In genomic region chr17:63827801-63828221, GRCh38 we compare ENCODE assay signal across 9 cellular contexts. TPM values are rescaled to one million over a fixed set of nuclear protein-coding genes. Genes with fewer than 3 reads are reported as not detected.
A peak's percentile ranks its signal among the peaks of the same experiment; 100 is the strongest.
DNase-seq lines count a peak whose midpoint lies in the region; ATAC-seq, FAIRE-seq and TF ChIP-seq lines count a peak whose summit lies in the region.
"Had no signal": no experiment of that assay in that cellular context is flagged by ENCODE, and none has a peak within 500 bp of the region (broad histone marks: within the 10 kb centered on the region; RNA-seq: fewer than 3 reads in every experiment).

No MANE protein-coding gene starts in this region.

- H3K79me1 ChIP-seq in mesenchymal stem cell (replicated peaks; ENCODE audit: low read length, poor library complexity, severe bottlenecking) = peaks cover 35% of the 10 kb centered on the region

- POLR2A ChIA-PET in K562 (lab: Yijun Ruan, JAX) = interaction anchor here (0.7 to 4.6 kb wide), 7 partner anchors 10 to 631 kb away, joined by 3 to 66 read pairs (median 9); partner anchors contain the start of genes CCDC47, DDX42 and SMARCD2

- no peak for TF ChIP-seq EP300 in K562 (IDR thresholded peaks at IDR 0.05; ENCODE audit: low read length)

- TF ChIP-seq POLR2A in heart left ventricle (IDR thresholded peaks at IDR 0.05) (no peak), K562 (conservative IDR thresholded peaks at IDR 0.05) (no peak), uterus (IDR thresholded peaks at IDR 0.05) (no peak)

- CTCF ChIA-PET in K562 (lab: Yijun Ruan, JAX; ENCODE audit: low intra/inter-chr PET ratio) = no interaction called here

- no peak overlapping the region for H2BK120ac ChIP-seq in mesenchymal stem cell (ENCODE audit: low read depth, low read length)

- H2AFZ ChIP-seq in K562 (ENCODE audit: low read depth, low read length) (peak overlapping the region; percentile 100), mesenchymal stem cell (ENCODE audit: low read depth, low read length) (peak overlapping the region; percentile 90)

- in situ Hi-C loops in K562 (cut with MboI) = loop anchor here (25.0 kb wide), 1 partner anchor 391 kb away; the partner anchor contains the start of gene CYB561

- peak overlapping the region in 1 of 2 experiments; percentile 98 for H3K4ac ChIP-seq in mesenchymal stem cell (ENCODE audit: low read depth in 1 of 2, low read length in 2 of 2)

- peak overlapping the region; percentile 99 for H3K4me2 ChIP-seq in K562 (ENCODE audit: insufficient read depth, low read length)
- H3K4me2 ChIP-seq in mesenchymal stem cell (ENCODE audit: low read length, poor library complexity, severe bottlenecking) = peak overlapping the region; percentile 89

- peak overlapping the region; percentile 84 for H4K8ac ChIP-seq in mesenchymal stem cell (ENCODE audit: low read length)

- H3K79me2 ChIP-seq in K562 (ENCODE audit: control insufficient read depth, insufficient read depth, low read length) = peaks cover 51% of the 10 kb centered on the region

- no peak for DNase-seq in heart left ventricle
- DNase-seq in cardiac septum (ENCODE audit: low spot score) = no peak
- DNase-seq in K562 (ENCODE audit: extremely low read depth in 1 of 4, low spot score in 3 of 4) = peak in 1 of 4 experiments; percentile 25
- no peak for DNase-seq in mesenchymal stem cell
- no peak for DNase-seq in uterus
- no peak for DNase-seq in iPS-NIHi11 (ENCODE audit: low spot score)
- DNase-seq in anterior cingulate cortex (lab: John Stamatoyannopoulos, UW) = no peak
- no peak for DNase-seq in activated CD4-positive, alpha-beta T cell treated with anti-CD3 and anti-CD28 coated beads, Interleukin-2, amount 50 U/mL, for 1 hour

- H3K36me3 ChIP-seq in heart left ventricle (peaks cover 0 to 76% (median 68%) of the 10 kb centered on the region in 9 donors), K562 (ENCODE audit: control insufficient read depth, insufficient read depth, low read length) (peaks cover 80% of the 10 kb centered on the region), mesenchymal stem cell (ENCODE audit: control insufficient read depth in 1 of 2, insufficient read depth in 2 of 2, low read depth in 1 of 2, low read length in 2 of 2) (peaks cover 63 to 76% of the 10 kb centered on the region in 2 experiments), uterus (no peaks in the 10 kb centered on the region)

- H3K4me3 ChIP-seq in heart left ventricle = peak overlapping the region; percentile 63 to 96 (median 86)
- H3K4me3 ChIP-seq in K562 = peak overlapping the region; percentile 92
- H3K4me3 ChIP-seq in mesenchymal stem cell (ENCODE audit: insufficient read depth in 1 of 2, low read depth in 1 of 2, low read length in 2 of 2) = peak overlapping the region; percentile 94 to 97
- H3K4me3 ChIP-seq in uterus = peak overlapping the region; percentile 91 to 94

- H3K4me1 ChIP-seq in heart left ventricle (peaks cover 2 to 39% (median 25%) of the 10 kb centered on the region in 12 donors), K562 (replicated peaks in 1 of 2; ENCODE audit: control insufficient read depth in 2 of 2, insufficient read depth in 2 of 2, low read length in 2 of 2) (peaks cover 0 to 16% of the 10 kb centered on the region in 2 experiments; a peak in 3 of 5 replicates), mesenchymal stem cell (ENCODE audit: control insufficient read depth, insufficient read depth, low read depth, low read length) (peaks cover 9% of the 10 kb centered on the region), uterus (peaks cover 3 to 10% of the 10 kb centered on the region in 2 donors)

- ATAC-seq in heart left ventricle (no peak), K562 (no peak)

- peak; percentile 29 for FAIRE-seq in K562 (lab: Jason Lieb, UNC)

- TF ChIP-seq RAD21 in K562 (CRISPR knock-in tag; conservative IDR thresholded peaks at IDR 0.05 in 1 of 2, IDR thresholded peaks at IDR 0.05 in 1 of 2) = no peak

- H4K20me1 ChIP-seq in K562 (replicated peaks; ENCODE audit: control insufficient read depth, insufficient read depth, low read length) = no peaks in the 10 kb centered on the region

- peak overlapping the region; percentile 38 for H2AK5ac ChIP-seq in mesenchymal stem cell (ENCODE audit: low read length, severe bottlenecking)

- no peaks in the 10 kb centered on the region for H3K9me1 ChIP-seq in K562 (ENCODE audit: control insufficient read depth, insufficient read depth, low read length)

- H3K23ac ChIP-seq in mesenchymal stem cell (ENCODE audit: low read length in 2 of 2) = peak overlapping the region in 1 of 2 experiments; percentile 9

- H3K9ac ChIP-seq in K562 (ENCODE audit: insufficient read depth in 1 of 2, low read depth in 2 of 2, low read length in 2 of 2) (peak overlapping the region; percentile 97 to 100), mesenchymal stem cell (ENCODE audit: low read length) (peak overlapping the region; percentile 95)

- H2BK15ac ChIP-seq in mesenchymal stem cell (ENCODE audit: low read depth, poor library complexity, severe bottlenecking) = no peak overlapping the region

- peak overlapping the region in 1 of 2 experiments; percentile 76 for H2BK12ac ChIP-seq in mesenchymal stem cell (ENCODE audit: low read length in 2 of 2)

- intact Hi-C loops in heart left ventricle (cut with DNase I) (loop anchor here in 6 of 10 donors (1.0 to 10.0 kb wide), 5 partner anchors 14 to 677 kb away; partner anchors contain the start of genes CCDC47 (in 3 of the 6), DDX42 (in 3 of the 6), SMARCD2 (in 3 of the 6) and CEP95 (in 1 of the 6)), cardiac septum (cut with DNase I) (loop anchor here (2.0 kb wide), 1 partner anchor 53 kb away; the partner anchor contains the start of gene DDX42), K562 (cut with micrococcal nuclease) (loop anchor here (1.0 kb wide), 1 partner anchor 15 kb away; no protein-coding TSS in a partner anchor), uterus (cut with DNase I; ENCODE audit: low total_unique reads) (no loop called here)

- TF ChIP-seq CTCF in heart left ventricle (IDR thresholded peaks at IDR 0.05) (no peak), K562 (IDR thresholded peaks at IDR 0.05 in 2 of 3, conservative IDR thresholded peaks at IDR 0.05 in 1 of 3; ENCODE audit: insufficient read depth in 2 of 3, low read depth in 1 of 3, low read length in 3 of 3) (no peak), uterus (IDR thresholded peaks at IDR 0.05) (no peak)

- H4K91ac ChIP-seq in mesenchymal stem cell (ENCODE audit: low read length) = peak overlapping the region; percentile 91

- H3K9me3 ChIP-seq in heart left ventricle = no peaks in the 10 kb centered on the region
- no peaks in the 10 kb centered on the region for H3K9me3 ChIP-seq in K562 (replicated peaks; ENCODE audit: control insufficient read depth, insufficient read depth, low read depth, low read length)
- H3K9me3 ChIP-seq in mesenchymal stem cell (ENCODE audit: control insufficient read depth, low read length) = no peaks in the 10 kb centered on the region
- no peaks in the 10 kb centered on the region for H3K9me3 ChIP-seq in uterus

- H3K27ac ChIP-seq in heart left ventricle = peak overlapping the region; percentile 90 to 98 (median 96)
- H3K27ac ChIP-seq in K562 (ENCODE audit: extremely low read depth, low read depth, low read length) = peak overlapping the region; percentile 100
- H3K27ac ChIP-seq in mesenchymal stem cell (ENCODE audit: low read length, poor library complexity, severe bottlenecking) = peak overlapping the region; percentile 91
- H3K27ac ChIP-seq in uterus = peak overlapping the region; percentile 94 to 97

- peak overlapping the region in 1 of 2 experiments; percentile 87 for H3K14ac ChIP-seq in mesenchymal stem cell (ENCODE audit: low read length in 2 of 2)

- BruUV-seq in K562 (replicated peaks; lab: Mats Ljungman, UMichigan) = no TSS peak

- no peaks in the 10 kb centered on the region for H3K27me3 ChIP-seq in heart left ventricle
- H3K27me3 ChIP-seq in K562 (ENCODE audit: control insufficient read depth in 2 of 2, insufficient read depth in 2 of 2, low read length in 2 of 2) = no peaks in the 10 kb centered on the region
- no peaks in the 10 kb centered on the region for H3K27me3 ChIP-seq in mesenchymal stem cell (ENCODE audit: control insufficient read depth in 1 of 2, insufficient read depth in 1 of 2, low read length in 2 of 2)
- H3K27me3 ChIP-seq in uterus = no peaks in the 10 kb centered on the region

- 2 to 3% (median 2%) methylated on average over 19 of the region's 19 CpGs for WGBS in heart left ventricle, 4 donors
- WGBS in K562 (ENCODE audit: insufficient coverage, low coverage, missing lambda C conversion rate) = under 1% methylated on average over 19 of the region's 19 CpGs
- 3% methylated on average over 9 of the region's 19 CpGs for WGBS in mesenchymal stem cell

- H3K18ac ChIP-seq in mesenchymal stem cell (ENCODE audit: low read depth in 1 of 2, low read length in 2 of 2) = peak overlapping the region; percentile 88 to 99

- H2BK5ac ChIP-seq in mesenchymal stem cell (ENCODE audit: low read depth, low read length, poor library complexity, severe bottlenecking) = no peak overlapping the region

RNA-seq across cellular contexts. Expression of gene FTSJ3, which starts 0.3 kb away (rescaled TPM):
- total RNA-seq in heart left ventricle (10 to 100 TPM; 22.1 to 46.5 (median 25.7) TPM), cardiac septum (29.9 TPM), K562 (2014; rRNA removed) (54.9 and 65.6 TPM in 2 replicates), K562 (2014; rRNA removed; fragmentation: Illumina TruSeq; extraction: Trizol) (50.1 and 54.0 TPM in 2 replicates), K562 (2015; rRNA removed; fragmentation: Illumina TruSeq; extraction: Trizol) (60.7 and 62.2 TPM in 2 replicates), K562 (2021) (46.1 and 51.8 TPM in 2 replicates), uterus (10 to 100 TPM; 29.7 to 64.7 (median 53.3) TPM)
- polyA plus RNA-seq in heart left ventricle (10 to 100 TPM; 12.5 to 44.6 TPM), K562 (2011; rRNA removed) (36.0 and 42.1 TPM in 2 replicates), K562 (2014; fragmentation: Illumina TruSeq; extraction: Trizol) (52.6 and 56.6 TPM in 2 replicates), K562 (2014; fragmentation: Nextera tagmentation; extraction: Ambion mirVana) (10 to 100 TPM; 18.0 to 49.3 TPM), K562 (2014; rRNA removed) (48.5 and 52.4 TPM in 2 replicates)
- total RNA-seq in K562 (2011; cell fraction: chromatin; rRNA removed; ENCODE audit: low replicate concordance) = 162 and 231 TPM in 2 replicates
- 125 and 132 TPM in 2 replicates for total RNA-seq in K562 (2011; cell fraction: nucleolus; rRNA removed)
- 98.4 and 106 TPM in 2 replicates for total RNA-seq in K562 (2011; cell fraction: nucleoplasm; rRNA removed)
- 33.3 and 42.2 TPM in 2 replicates for polyA plus RNA-seq in K562 (2011; cell fraction: cytosol; rRNA removed)
- polyA plus RNA-seq in K562 (2011; cell fraction: nucleus; rRNA removed) = 46.6 and 60.4 TPM in 2 replicates
- polyA plus RNA-seq in K562 (2012) = 23.3 and 47.3 TPM in 2 replicates
- 51.5 and 77.3 TPM in 2 replicates for polyA minus RNA-seq in K562 (2011; rRNA and poly(A)+ RNA removed)
- 20.1 and 38.2 TPM in 2 replicates for polyA minus RNA-seq in K562 (2011; cell fraction: cytosol; rRNA and poly(A)+ RNA removed)
- 56.4 and 69.9 TPM in 2 replicates for polyA minus RNA-seq in K562 (2011; cell fraction: nucleus; rRNA and poly(A)+ RNA removed)
- 27.8 TPM for polyA plus RNA-seq in mesenchymal stem cell (2013, experiment 1 of 2)
- 28.3 TPM for polyA plus RNA-seq in mesenchymal stem cell (2013, experiment 2 of 2)

RNA-seq across cellular contexts. Expression of gene PSMC5, which starts 0.6 kb away (rescaled TPM):
- total RNA-seq in heart left ventricle (100 to 1,000 TPM in 7 of 9 donors, 10 to 100 TPM in 2; 64.7 to 143 (median 113) TPM), cardiac septum (109 TPM), K562 (2014; rRNA removed) (89.2 and 115 TPM in 2 replicates), K562 (2014; rRNA removed; fragmentation: Illumina TruSeq; extraction: Trizol) (106 and 108 TPM in 2 replicates), K562 (2015; rRNA removed; fragmentation: Illumina TruSeq; extraction: Trizol) (110 and 114 TPM in 2 replicates), K562 (2021) (140 and 161 TPM in 2 replicates), uterus (100 to 1,000 TPM in 1 of 4 donors, 10 to 100 TPM in 3; 12.6 to 103 (median 40.2) TPM)
- polyA plus RNA-seq in heart left ventricle (100 to 1,000 TPM; 164 to 189 TPM), K562 (2011; rRNA removed) (138 and 200 TPM in 2 replicates), K562 (2014; fragmentation: Illumina TruSeq; extraction: Trizol) (181 and 184 TPM in 2 replicates), K562 (2014; fragmentation: Nextera tagmentation; extraction: Ambion mirVana) (100 to 1,000 TPM; 159 to 393 TPM), K562 (2014; rRNA removed) (247 and 261 TPM in 2 replicates)
- 149 and 229 TPM in 2 replicates for total RNA-seq in K562 (2011; cell fraction: chromatin; rRNA removed; ENCODE audit: low replicate concordance)
- total RNA-seq in K562 (2011; cell fraction: nucleolus; rRNA removed) = 136 and 141 TPM in 2 replicates
- 117 and 138 TPM in 2 replicates for total RNA-seq in K562 (2011; cell fraction: nucleoplasm; rRNA removed)
- 136 and 152 TPM in 2 replicates for polyA plus RNA-seq in K562 (2011; cell fraction: cytosol; rRNA removed)
- polyA plus RNA-seq in K562 (2011; cell fraction: nucleus; rRNA removed) = 155 and 167 TPM in 2 replicates
- 137 and 204 TPM in 2 replicates for polyA plus RNA-seq in K562 (2012)
- polyA minus RNA-seq in K562 (2011; rRNA and poly(A)+ RNA removed) = 260 and 357 TPM in 2 replicates
- polyA minus RNA-seq in K562 (2011; cell fraction: cytosol; rRNA and poly(A)+ RNA removed) = 83.3 and 103 TPM in 2 replicates
- 64.4 and 99.7 TPM in 2 replicates for polyA minus RNA-seq in K562 (2011; cell fraction: nucleus; rRNA and poly(A)+ RNA removed)
- 84.6 TPM for polyA plus RNA-seq in mesenchymal stem cell (2013, experiment 1 of 2)
- polyA plus RNA-seq in mesenchymal stem cell (2013, experiment 2 of 2) = 82.9 TPM

RNA-seq across cellular contexts. Expression of gene SMARCD2, which starts 14.7 kb away (rescaled TPM):
- total RNA-seq in heart left ventricle = 10 to 100 TPM; 11.3 to 40.9 (median 24.1) TPM
- polyA plus RNA-seq in heart left ventricle = 10 to 100 TPM; 16.5 to 26.9 TPM
- 18.8 TPM for total RNA-seq in cardiac septum
- 74.3 and 178 TPM in 2 replicates for total RNA-seq in K562 (2011; cell fraction: chromatin; rRNA removed; ENCODE audit: low replicate concordance)
- 107 and 112 TPM in 2 replicates for total RNA-seq in K562 (2011; cell fraction: nucleolus; rRNA removed)
- 75.0 and 77.1 TPM in 2 replicates for total RNA-seq in K562 (2011; cell fraction: nucleoplasm; rRNA removed)
- total RNA-seq in K562 (2014; rRNA removed) = 114 and 126 TPM in 2 replicates
- 62.5 and 73.1 TPM in 2 replicates for total RNA-seq in K562 (2014; rRNA removed; fragmentation: Illumina TruSeq; extraction: Trizol)
- 90.3 and 91.1 TPM in 2 replicates for total RNA-seq in K562 (2015; rRNA removed; fragmentation: Illumina TruSeq; extraction: Trizol)
- 92.0 and 101 TPM in 2 replicates for total RNA-seq in K562 (2021)
- polyA plus RNA-seq in K562 (2011; rRNA removed) = 86.3 and 101 TPM in 2 replicates
- polyA plus RNA-seq in K562 (2011; cell fraction: cytosol; rRNA removed) = 87.5 and 128 TPM in 2 replicates
- polyA plus RNA-seq in K562 (2011; cell fraction: nucleus; rRNA removed) = 135 and 148 TPM in 2 replicates
- polyA plus RNA-seq in K562 (2012) = 75.4 and 102 TPM in 2 replicates
- polyA plus RNA-seq in K562 (2014; fragmentation: Illumina TruSeq; extraction: Trizol) = 94.8 and 110 TPM in 2 replicates
- 1 to 10 TPM; 1.7 to 5.7 TPM for polyA plus RNA-seq in K562 (2014; fragmentation: Nextera tagmentation; extraction: Ambion mirVana)
- polyA plus RNA-seq in K562 (2014; rRNA removed) = 84.2 and 95.7 TPM in 2 replicates
- polyA minus RNA-seq in K562 (2011; rRNA and poly(A)+ RNA removed) = 54.4 and 63.4 TPM in 2 replicates
- 50.4 and 64.0 TPM in 2 replicates for polyA minus RNA-seq in K562 (2011; cell fraction: cytosol; rRNA and poly(A)+ RNA removed)
- 50.4 and 59.0 TPM in 2 replicates for polyA minus RNA-seq in K562 (2011; cell fraction: nucleus; rRNA and poly(A)+ RNA removed)
- polyA plus RNA-seq in mesenchymal stem cell (2013, experiment 1 of 2) = 28.6 TPM
- polyA plus RNA-seq in mesenchymal stem cell (2013, experiment 2 of 2) = 27.5 TPM
- total RNA-seq in uterus = 100 to 1,000 TPM in 2 of 4 donors, 10 to 100 TPM in 2; 72.9 to 205 (median 101) TPM

RNA-seq across cellular contexts. Expression of gene CSH2, which starts 45.7 kb away (rescaled TPM):
- total RNA-seq in heart left ventricle = not detected
- not detected for polyA plus RNA-seq in heart left ventricle
- total RNA-seq in cardiac septum = not detected
- total RNA-seq in K562 (2011; cell fraction: chromatin; rRNA removed; ENCODE audit: low replicate concordance) = not detected in 2 replicates
- not detected in 2 replicates for total RNA-seq in K562 (2011; cell fraction: nucleolus; rRNA removed)
- not detected in 2 replicates for total RNA-seq in K562 (2011; cell fraction: nucleoplasm; rRNA removed)
- total RNA-seq in K562 (2014; rRNA removed) = not detected in 2 replicates
- not detected in 2 replicates for total RNA-seq in K562 (2014; rRNA removed; fragmentation: Illumina TruSeq; extraction: Trizol)
- not detected in 2 replicates for total RNA-seq in K562 (2015; rRNA removed; fragmentation: Illumina TruSeq; extraction: Trizol)
- total RNA-seq in K562 (2021) = not detected in 2 replicates
- polyA plus RNA-seq in K562 (2011; rRNA removed) = not detected in 2 replicates
- polyA plus RNA-seq in K562 (2011; cell fraction: cytosol; rRNA removed) = not detected in 2 replicates
- not detected in 2 replicates for polyA plus RNA-seq in K562 (2011; cell fraction: nucleus; rRNA removed)
- 0.17 and 0.39 TPM in 2 replicates for polyA plus RNA-seq in K562 (2012)
- polyA plus RNA-seq in K562 (2014; fragmentation: Illumina TruSeq; extraction: Trizol) = not detected in 2 replicates
- polyA plus RNA-seq in K562 (2014; fragmentation: Nextera tagmentation; extraction: Ambion mirVana) = not detected
- not detected in 2 replicates for polyA plus RNA-seq in K562 (2014; rRNA removed)
- not detected in 2 replicates for polyA minus RNA-seq in K562 (2011; rRNA and poly(A)+ RNA removed)
- polyA minus RNA-seq in K562 (2011; cell fraction: cytosol; rRNA and poly(A)+ RNA removed) = not detected in 2 replicates
- not detected in 2 replicates for polyA minus RNA-seq in K562 (2011; cell fraction: nucleus; rRNA and poly(A)+ RNA removed)
- polyA plus RNA-seq in mesenchymal stem cell (2013, experiment 1 of 2) = not detected
- polyA plus RNA-seq in mesenchymal stem cell (2013, experiment 2 of 2) = not detected
- not detected for total RNA-seq in uterus
- total RNA-seq: SK-MEL-5 had no signal

RNA-seq across cellular contexts. Expression of gene DDX42, which starts 53.8 kb away (rescaled TPM):
- total RNA-seq in heart left ventricle (10 to 100 TPM; 30.1 to 75.0 (median 61.0) TPM), cardiac septum (66.1 TPM), K562 (2014; rRNA removed) (54.0 and 65.1 TPM in 2 replicates), K562 (2014; rRNA removed; fragmentation: Illumina TruSeq; extraction: Trizol) (74.6 and 82.9 TPM in 2 replicates), K562 (2015; rRNA removed; fragmentation: Illumina TruSeq; extraction: Trizol) (80.9 and 87.6 TPM in 2 replicates), K562 (2021) (92.0 and 93.7 TPM in 2 replicates), uterus (100 to 1,000 TPM in 3 of 4 donors, 10 to 100 TPM in 1; 89.9 to 180 (median 150) TPM)
- polyA plus RNA-seq in heart left ventricle (10 to 100 TPM; 34.4 to 44.8 TPM), K562 (2011; rRNA removed) (121 and 149 TPM in 2 replicates), K562 (2014; fragmentation: Illumina TruSeq; extraction: Trizol) (128 and 133 TPM in 2 replicates), K562 (2014; fragmentation: Nextera tagmentation; extraction: Ambion mirVana) (10 to 100 TPM; 16.5 to 28.4 TPM), K562 (2014; rRNA removed) (110 and 127 TPM in 2 replicates)
- 286 and 625 TPM in 2 replicates for total RNA-seq in K562 (2011; cell fraction: chromatin; rRNA removed; ENCODE audit: low replicate concordance)
- 95.6 and 105 TPM in 2 replicates for total RNA-seq in K562 (2011; cell fraction: nucleolus; rRNA removed)
- total RNA-seq in K562 (2011; cell fraction: nucleoplasm; rRNA removed) = 194 and 282 TPM in 2 replicates
- 26.3 and 46.1 TPM in 2 replicates for polyA plus RNA-seq in K562 (2011; cell fraction: cytosol; rRNA removed)
- polyA plus RNA-seq in K562 (2011; cell fraction: nucleus; rRNA removed) = 277 and 361 TPM in 2 replicates
- 76.8 and 90.5 TPM in 2 replicates for polyA plus RNA-seq in K562 (2012)
- polyA minus RNA-seq in K562 (2011; rRNA and poly(A)+ RNA removed) = 144 and 149 TPM in 2 replicates
- polyA minus RNA-seq in K562 (2011; cell fraction: cytosol; rRNA and poly(A)+ RNA removed) = 49.8 and 56.9 TPM in 2 replicates
- 82.4 and 167 TPM in 2 replicates for polyA minus RNA-seq in K562 (2011; cell fraction: nucleus; rRNA and poly(A)+ RNA removed)
- 61.0 TPM for polyA plus RNA-seq in mesenchymal stem cell (2013, experiment 1 of 2)
- polyA plus RNA-seq in mesenchymal stem cell (2013, experiment 2 of 2) = 61.2 TPM
